In genomic region chr11:132251095-132251494, GRCh38 we compare ENCODE assay signal across 2 cellular contexts.
A peak's percentile ranks its signal among the peaks of the same experiment; 100 is the strongest.
TF ChIP-seq lines count a peak whose summit lies in the region.

No MANE protein-coding gene starts in this region.

TF ChIP-seq in HepG2, 621 proteins besides CTCF, POLR2A, EP300 and RAD21 (continued from another document):
- TF ChIP-seq ZFP36L1 (CRISPR knock-in tag; IDR thresholded peaks at IDR 0.05) (no peak), MAFF (IDR thresholded peaks at IDR 0.05; ENCODE audit: low read depth, low read length) (peak; percentile 92)
TF ChIP-seq in HepG2: peak in this region for 2.

TF ChIP-seq in H1, 55 proteins besides CTCF, POLR2A, EP300 and RAD21 (continued from another document):
- TF ChIP-seq KDM4A (IDR thresholded peaks at IDR 0.05; ENCODE audit: low read depth, low read length, severe bottlenecking) (no peak), CBX8 (IDR thresholded peaks at IDR 0.05; ENCODE audit: borderline replicate concordance, low read depth, low read length) (no peak), RXRA (IDR thresholded peaks at IDR 0.05; ENCODE audit: insufficient read depth, low read depth, low read length) (no peak), RBBP5 (IDR thresholded peaks at IDR 0.05; ENCODE audit: borderline replicate concordance, low read depth, low read length) (no peak), SAP30 (IDR thresholded peaks at IDR 0.05; ENCODE audit: insufficient read depth, insufficient replicate concordance, low read length) (no peak), MAFK (IDR thresholded peaks at IDR 0.05; ENCODE audit: low read depth, low read length) (peak; percentile 77)
